Comparison of ENCODE assay signal across 8 cellular contexts in genomic region chr9:131238402-131239021, GRCh38. TPM values are rescaled to one million over a fixed set of nuclear protein-coding genes. Genes with fewer than 3 reads are reported as not detected.
DNase-seq lines count a peak whose midpoint lies in the region; ATAC-seq and TF ChIP-seq lines count a peak whose summit lies in the region.

No MANE protein-coding gene starts in this region.

- H3K4me1 ChIP-seq in IMR-90 (ENCODE audit: control insufficient read depth, insufficient read depth, low read length), result peaks cover 7% of the 10 kb centered on the region
- H3K4me1 ChIP-seq in muscle layer of duodenum (ENCODE audit: control insufficient read depth in 1 of 2, insufficient read depth in 2 of 2, low read length in 2 of 2), result peaks cover 8 to 16% of the 10 kb centered on the region in 2 donors
- peaks cover 0 to 45% of the 10 kb centered on the region in 2 experiments; a peak in 1 of 4 replicates for H3K4me1 ChIP-seq in SK-N-SH (ENCODE audit: control insufficient read depth in 1 of 2, insufficient read depth in 2 of 2, low read depth in 1 of 2, low read length in 1 of 2)

- H3K9ac ChIP-seq in IMR-90 (ENCODE audit: low read depth, low read length), result no peak overlapping the region
- no peak overlapping the region for H3K9ac ChIP-seq in SK-N-SH

- peak overlapping the region; percentile 61 for H3K4ac ChIP-seq in IMR-90 (ENCODE audit: low read depth, low read length)

- no peak for TF ChIP-seq POLR2A in IMR-90 (IDR thresholded peaks at IDR 0.05; ENCODE audit: low read depth, low read length)

- H3K18ac ChIP-seq in IMR-90 (ENCODE audit: low read depth, low read length), result peak overlapping the region; percentile 40; the same call in 1 of the 2 replicates

- no peaks in the 10 kb centered on the region for H3K79me2 ChIP-seq in SK-N-SH (ENCODE audit: insufficient read depth)

- TF ChIP-seq CTCF in IMR-90 (conservative IDR thresholded peaks at IDR 0.05; ENCODE audit: low read depth, low read length) (no peak), SK-N-SH (IDR thresholded peaks at IDR 0.05) (no peak), GM10248 (IDR thresholded peaks at IDR 0.05; ENCODE audit: control extremely low read depth, extremely low read depth, low read depth, missing control alignments) (no peak)

- in situ Hi-C loops in IMR-90 (cut with MboI; ENCODE audit: low sequenced_read_pairs), result no loop called here

- no peaks in the 10 kb centered on the region for H3K79me1 ChIP-seq in IMR-90 (ENCODE audit: low read depth in 1 of 2, low read length in 2 of 2)

- peak overlapping the region; percentile 36 for H2BK5ac ChIP-seq in IMR-90 (ENCODE audit: low read depth, low read length, poor library complexity, severe bottlenecking)

- H3F3A ChIP-seq in SK-N-SH (replicated peaks; ENCODE audit: insufficient read depth), result no peaks in the 10 kb centered on the region

- peak overlapping the region; percentile 75 for H2AFZ ChIP-seq in IMR-90 (replicated peaks; ENCODE audit: low read length, poor library complexity)
- no peak overlapping the region for H2AFZ ChIP-seq in SK-N-SH (ENCODE audit: low read depth)

- peak overlapping the region; percentile 17; the same call in 1 of the 2 replicates for H3K4me2 ChIP-seq in IMR-90 (ENCODE audit: low read depth, low read length)
- no peak overlapping the region for H3K4me2 ChIP-seq in SK-N-SH

- no peaks in the 10 kb centered on the region for H3K27me3 ChIP-seq in IMR-90 (ENCODE audit: control insufficient read depth, insufficient read depth, low read length)
- H3K27me3 ChIP-seq in muscle layer of duodenum (ENCODE audit: low read depth, low read length), result no peaks in the 10 kb centered on the region
- H3K27me3 ChIP-seq in SK-N-SH (ENCODE audit: insufficient read depth), result no peaks in the 10 kb centered on the region

- DNase-seq in activated CD4-positive, alpha-beta T cell treated with anti-CD3 and anti-CD28 coated beads, Interleukin-2, amount 50 U/mL, for 1 hour, result peak; percentile 24
- no peak for DNase-seq in activated CD4-positive, alpha-beta T cell treated with anti-CD3 and anti-CD28 coated beads for 4 hours
- DNase-seq in IMR-90 (peak; percentile 56), cerebellum (ENCODE audit: low spot score) (peak; percentile 49), SK-N-SH (no peak), HCEC 1CT (no peak), GM10248 (ENCODE audit: extremely low spot score) (no peak)

- TF ChIP-seq RAD21 in IMR-90 (IDR thresholded peaks at IDR 0.05; ENCODE audit: low read length) (no peak), SK-N-SH (IDR thresholded peaks at IDR 0.05; ENCODE audit: low read length) (no peak)

- H3K23ac ChIP-seq in IMR-90 (ENCODE audit: low read depth, low read length), result 0 out of 2 replicates have a peak overlapping the region, but pooled peaks have one; percentile 7

- peak overlapping the region; percentile 62 for H2BK120ac ChIP-seq in IMR-90 (ENCODE audit: low read depth, low read length)

- peak; percentile 50 for ATAC-seq in IMR-90 (ENCODE audit: low read depth)

- peak overlapping the region; percentile 75 to 89 for H4K8ac ChIP-seq in IMR-90 (ENCODE audit: low read depth in 2 of 2, low read length in 2 of 2)

- H3K9me1 ChIP-seq in IMR-90 (ENCODE audit: insufficient read depth, low read length), result peaks cover 2% of the 10 kb centered on the region; the same call in 1 of the 2 replicates

- intact Hi-C loops in IMR-90 (cut with micrococcal nuclease), result no loop called here

- no peaks in the 10 kb centered on the region for H4K20me1 ChIP-seq in IMR-90 (ENCODE audit: insufficient read depth, low read length)
- no peaks in the 10 kb centered on the region for H4K20me1 ChIP-seq in SK-N-SH (ENCODE audit: insufficient read depth)

- TF ChIP-seq EP300 in SK-N-SH (IDR thresholded peaks at IDR 0.05; ENCODE audit: borderline replicate concordance in 1 of 2, low read depth in 1 of 2, low read length in 1 of 2), result no peak

- 74% methylated on average over 3 of the region's 23 CpGs; no CpG with 5 or more reads in 1 of the 2 experiments for WGBS in IMR-90 (ENCODE audit: extremely low coverage in 2 of 2, insufficient read length in 1 of 2), 2 experiments
- 86% methylated on average over 18 of the region's 23 CpGs for WGBS in SK-N-SH (ENCODE audit: low lambda C conversion rate)

- H3K27ac ChIP-seq in IMR-90 (ENCODE audit: insufficient read depth, low read length) (peak overlapping the region; percentile 5; the same call in 1 of the 2 replicates), muscle layer of duodenum (ENCODE audit: low read length) (peak overlapping the region; percentile 57), SK-N-SH (ENCODE audit: low read depth in 2 of 2, low read length in 1 of 2) (no peak overlapping the region)

- H3K14ac ChIP-seq in IMR-90 (replicated peaks; ENCODE audit: low read depth, low read length), result peak overlapping the region; percentile 79

- dilution Hi-C loops in IMR-90 (cut with HindIII; ENCODE audit: low sequenced_read_pairs, unreplicated experiment), result no loop called here

- BruUV-seq in IMR-90 (replicated peaks; lab: Mats Ljungman, UMichigan), result no TSS peak

- H3K4me3 ChIP-seq in IMR-90 (ENCODE audit: insufficient read depth, low read depth, low read length), result no peak overlapping the region
- peak overlapping the region in 1 of 2 donors; percentile 41 for H3K4me3 ChIP-seq in muscle layer of duodenum (ENCODE audit: low read depth in 1 of 2, low read length in 2 of 2)
- H3K4me3 ChIP-seq in SK-N-SH (ENCODE audit: low read depth in 2 of 2, low read length in 1 of 2), result no peak overlapping the region

- POLR2A ChIA-PET in IMR-90 (lab: Charles Lee; ENCODE audit: unreplicated experiment), result interaction anchor here (0.9 kb wide), 1 partner anchor 11 kb away, joined by 22 read pairs; no protein-coding TSS in a partner anchor
- POLR2A ChIA-PET in SK-N-SH (lab: Yijun Ruan, JAX), result no interaction called here
- POLR2A ChIA-PET in GM10248 (lab: Yijun Ruan, JAX), result interaction anchor here (0.9 kb wide), 1 partner anchor 32 kb away, joined by 3 read pairs; no protein-coding TSS in a partner anchor

- H3K56ac ChIP-seq in IMR-90 (ENCODE audit: extremely low read depth, insufficient read depth, low read length), result no peak overlapping the region

- CTCF ChIA-PET in IMR-90 (lab: Yijun Ruan, JAX), result interaction anchor here (0.5 kb wide), 1 partner anchor 224 kb away, joined by 3 read pairs; no protein-coding TSS in a partner anchor
- CTCF ChIA-PET in SK-N-SH (lab: Yijun Ruan, JAX), result interaction anchor here (0.6 to 1.3 kb wide), 3 partner anchors 51 to 500 kb away, joined by 3 to 4 read pairs (median 3); partner anchors contain the start of gene PLPP7
- CTCF ChIA-PET in GM10248 (lab: Yijun Ruan, JAX), result interaction anchor here (0.8 to 2.4 kb wide), 5 partner anchors 9 to 57 kb away, joined by 3 to 8 read pairs (median 3); no protein-coding TSS in a partner anchor

- H3K36me3 ChIP-seq in IMR-90 (ENCODE audit: control insufficient read depth, insufficient read depth, low read length) (peaks cover 21% of the 10 kb centered on the region), muscle layer of duodenum (ENCODE audit: control insufficient read depth in 1 of 2, insufficient read depth in 2 of 2, low read length in 2 of 2) (peaks cover 6 to 17% of the 10 kb centered on the region in 2 donors), SK-N-SH (replicated peaks in 1 of 2; ENCODE audit: control insufficient read depth in 1 of 2, insufficient read depth in 2 of 2, low read length in 1 of 2) (peaks cover 3 to 19% of the 10 kb centered on the region in 2 experiments)

- peak overlapping the region; percentile 28; the same call in 1 of the 2 replicates for H4K5ac ChIP-seq in IMR-90 (ENCODE audit: low read depth, low read length)

- peak overlapping the region; percentile 58 for H4K91ac ChIP-seq in IMR-90 (ENCODE audit: insufficient read depth, low read depth, low read length)

- H2AK5ac ChIP-seq in IMR-90 (ENCODE audit: low read depth, low read length), result peak overlapping the region; percentile 82

- no peaks in the 10 kb centered on the region for H3K9me3 ChIP-seq in IMR-90 (ENCODE audit: control insufficient read depth, insufficient read depth, low read length)
- H3K9me3 ChIP-seq in muscle layer of duodenum (ENCODE audit: control insufficient read depth in 1 of 2, low read length in 2 of 2), result peaks cover 0 to 4% of the 10 kb centered on the region in 2 donors
- no peaks in the 10 kb centered on the region for H3K9me3 ChIP-seq in SK-N-SH

- peak overlapping the region; percentile 37; the same call in 1 of the 3 replicates for H2BK15ac ChIP-seq in IMR-90 (ENCODE audit: low read depth, low read length)

- H2AK9ac ChIP-seq in IMR-90 (replicated peaks; ENCODE audit: low read depth, low read length, poor library complexity), result peak overlapping the region; percentile 76

- H2BK20ac ChIP-seq in IMR-90 (ENCODE audit: low read depth, low read length), result peak overlapping the region; percentile 47; the same call in 1 of the 2 replicates

- no peaks in the 10 kb centered on the region for H3K9me2 ChIP-seq in SK-N-SH

TF ChIP-seq in IMR-90, 13 proteins besides CTCF, POLR2A, EP300 and RAD21 (continues in another document):
- TF ChIP-seq MAFK (IDR thresholded peaks at IDR 0.05; ENCODE audit: low read depth, low read length), result no peak
- TF ChIP-seq CHD1 (IDR thresholded peaks at IDR 0.05; ENCODE audit: low read depth, low read length), result no peak
- TF ChIP-seq RFX5 (IDR thresholded peaks at IDR 0.05; ENCODE audit: low read depth, low read length), result no peak
- no peak for TF ChIP-seq NFE2L2 (IDR thresholded peaks at IDR 0.05; ENCODE audit: low read depth, low read length)
- TF ChIP-seq SMC3 (IDR thresholded peaks at IDR 0.05; ENCODE audit: low read depth, low read length), result no peak

TF ChIP-seq in SK-N-SH, 30 proteins besides CTCF, POLR2A, EP300 and RAD21 (continues in another document):
- TF ChIP-seq TCF12 (IDR thresholded peaks at IDR 0.05) (no peak), MEF2A (IDR thresholded peaks at IDR 0.05; ENCODE audit: borderline replicate concordance, low read depth) (no peak), MAX (IDR thresholded peaks at IDR 0.05; ENCODE audit: low read depth) (no peak)

RNA-seq across cellular contexts. Expression of gene FAM78A, which starts 37.8 kb away (rescaled TPM):
- total RNA-seq in IMR-90 (2012; rRNA removed) (under 0.01 and 0.18 TPM in 2 replicates), cerebellum (1.7 TPM)
- polyA plus RNA-seq in IMR-90 (2012; rRNA removed) (0.27 and 0.56 TPM in 2 replicates), SK-N-SH (2012; rRNA removed) (1.0 and 1.5 TPM in 2 replicates)
- 0.12 and 0.41 TPM in 2 replicates for polyA plus RNA-seq in IMR-90 (2012; cell fraction: cytosol; rRNA removed)
- 0.32 and 0.71 TPM in 2 replicates for polyA plus RNA-seq in IMR-90 (2012; cell fraction: nucleus; rRNA removed; ENCODE audit: low replicate concordance)
- polyA plus RNA-seq in SK-N-SH (2012; cell fraction: cytosol; rRNA removed), result 0.37 and 1.1 TPM in 2 replicates
- polyA plus RNA-seq in SK-N-SH (2012; cell fraction: nucleus; rRNA removed), result 1.00 and 1.3 TPM in 2 replicates

RNA-seq across cellular contexts. Expression of gene PLPP7, which starts 51.0 kb away (rescaled TPM):
- 0.54 and 0.56 TPM in 2 replicates for total RNA-seq in IMR-90 (2012; rRNA removed)
- 1.2 TPM in 2 replicates for polyA plus RNA-seq in IMR-90 (2012; rRNA removed)
- polyA plus RNA-seq in IMR-90 (2012; cell fraction: cytosol; rRNA removed), result 0.89 and 2.2 TPM in 2 replicates
- polyA plus RNA-seq in IMR-90 (2012; cell fraction: nucleus; rRNA removed; ENCODE audit: low replicate concordance), result 1.1 and 2.3 TPM in 2 replicates
- total RNA-seq in cerebellum, result 6.6 TPM
- 8.6 and 8.8 TPM in 2 replicates for polyA plus RNA-seq in SK-N-SH (2012; rRNA removed)
- 4.0 and 6.4 TPM in 2 replicates for polyA plus RNA-seq in SK-N-SH (2012; cell fraction: cytosol; rRNA removed)
- 8.9 and 10.5 TPM in 2 replicates for polyA plus RNA-seq in SK-N-SH (2012; cell fraction: nucleus; rRNA removed)

Comparison
In these comparisons a context has a peak if more than half of its experiments do, and no peak if none do; other contexts are left out.
1. DNase-seq: peak in activated CD4-positive, alpha-beta T cell treated with anti-CD3 and anti-CD28 coated beads, Interleukin-2, amount 50 U/mL, for 1 hour (single experiment), IMR-90 (single experiment) and cerebellum (single experiment); none in activated CD4-positive, alpha-beta T cell treated with anti-CD3 and anti-CD28 coated beads for 4 hours (0 of 2), SK-N-SH (single experiment), HCEC 1CT (single experiment) and GM10248 (single experiment).
2. H3K27ac ChIP-seq: peak in IMR-90 (single experiment) and muscle layer of duodenum (single experiment); none in SK-N-SH (0 of 2).